ENCODE assay signal across 12 cellular contexts in genomic region chr2:219325136-219325535, GRCh38. TPM values are rescaled to one million over a fixed set of nuclear protein-coding genes. Genes with fewer than 3 reads are reported as not detected.
"Had no signal": no experiment of that assay in that cellular context is flagged by ENCODE, and none has a peak within 500 bp of the region (broad histone marks: within the 10 kb centered on the region; RNA-seq: fewer than 3 reads in every experiment).

No MANE protein-coding gene starts in this region.

- FAIRE-seq: H1, H54 had no signal

- H3K4me1 ChIP-seq: HAP-1 had no signal

- ATAC-seq: GM23338, HCT116 had no signal

- H3K4me2 ChIP-seq: GM23338 had no signal

- H2AFZ ChIP-seq: GM23248, GM23338 had no signal

- H3K9me3 ChIP-seq: HAP-1 had no signal

- H3K36me3 ChIP-seq: HAP-1 had no signal

- H3K27ac ChIP-seq: GM23248 had no signal

- H3K9ac ChIP-seq: GM23248 had no signal

- H3K4me3 ChIP-seq: GM23248, GM23338, HAP-1 had no signal

- DNase-seq: GM23248, GOT3, H7, H9, HCEC 1CT, HFFc6 had no signal

RNA-seq across cellular contexts. Expression of gene RESP18, which starts 7.4 kb away (rescaled TPM):
- total RNA-seq: GM23248, GM23338, H1, H4, H7, H9, HFFc6 had no signal
- polyA plus RNA-seq: GM23248, GM23338, H1 had no signal
